ENCODE assay signal across 1 cellular context in the genomic region with DNA sequence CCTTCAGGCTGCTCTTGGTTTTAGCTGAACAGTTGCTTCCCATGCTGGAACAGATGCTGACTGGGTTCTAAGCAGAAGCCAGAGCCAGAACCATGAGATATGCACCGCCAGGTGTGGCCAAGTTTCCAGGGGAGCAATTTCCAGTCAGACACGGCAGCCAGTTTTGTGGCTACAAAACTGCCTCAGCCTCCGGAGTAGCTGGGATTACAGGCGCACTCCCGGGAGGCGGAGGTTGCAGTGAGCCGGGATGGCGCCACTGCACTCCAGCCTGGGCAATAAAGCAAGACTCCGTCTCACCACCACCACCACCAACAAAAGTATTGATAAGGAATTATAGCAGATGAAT.
TF ChIP-seq lines count a peak whose summit lies in the region.

No MANE protein-coding gene starts in this region.

TF ChIP-seq in GM12878, 131 proteins besides CTCF, POLR2A, EP300 and RAD21:
- TF ChIP-seq ZBTB40 (IDR thresholded peaks at IDR 0.05; ENCODE audit: borderline replicate concordance): no peak
- TF ChIP-seq JUND (IDR thresholded peaks at IDR 0.05; ENCODE audit: low read depth, low read length): no peak
- TF ChIP-seq CBX3 (IDR thresholded peaks at IDR 0.05; ENCODE audit: borderline replicate concordance, low read depth): no peak
- no peak for TF ChIP-seq RFX5 (IDR thresholded peaks at IDR 0.05; ENCODE audit: low read depth, low read length)
- TF ChIP-seq NFXL1 (IDR thresholded peaks at IDR 0.05; ENCODE audit: borderline replicate concordance): no peak
- TF ChIP-seq, protein P1, sequence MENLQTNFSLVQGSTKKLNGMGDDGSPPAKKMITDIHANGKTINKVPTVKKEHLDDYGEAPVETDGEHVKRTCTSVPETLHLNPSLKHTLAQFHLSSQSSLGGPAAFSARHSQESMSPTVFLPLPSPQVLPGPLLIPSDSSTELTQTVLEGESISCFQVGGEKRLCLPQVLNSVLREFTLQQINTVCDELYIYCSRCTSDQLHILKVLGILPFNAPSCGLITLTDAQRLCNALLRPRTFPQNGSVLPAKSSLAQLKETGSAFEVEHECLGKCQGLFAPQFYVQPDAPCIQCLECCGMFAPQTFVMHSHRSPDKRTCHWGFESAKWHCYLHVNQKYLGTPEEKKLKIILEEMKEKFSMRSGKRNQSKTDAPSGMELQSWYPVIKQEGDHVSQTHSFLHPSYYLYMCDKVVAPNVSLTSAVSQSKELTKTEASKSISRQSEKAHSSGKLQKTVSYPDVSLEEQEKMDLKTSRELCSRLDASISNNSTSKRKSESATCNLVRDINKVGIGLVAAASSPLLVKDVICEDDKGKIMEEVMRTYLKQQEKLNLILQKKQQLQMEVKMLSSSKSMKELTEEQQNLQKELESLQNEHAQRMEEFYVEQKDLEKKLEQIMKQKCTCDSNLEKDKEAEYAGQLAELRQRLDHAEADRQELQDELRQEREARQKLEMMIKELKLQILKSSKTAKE (IDR thresholded peaks at IDR 0.05; ENCODE audit: low read depth, poor library complexity, severe bottlenecking): no peak
- TF ChIP-seq PAX5 (IDR thresholded peaks at IDR 0.05; ENCODE audit: borderline replicate concordance, low read depth, low read length): no peak
- TF ChIP-seq, protein P2, sequence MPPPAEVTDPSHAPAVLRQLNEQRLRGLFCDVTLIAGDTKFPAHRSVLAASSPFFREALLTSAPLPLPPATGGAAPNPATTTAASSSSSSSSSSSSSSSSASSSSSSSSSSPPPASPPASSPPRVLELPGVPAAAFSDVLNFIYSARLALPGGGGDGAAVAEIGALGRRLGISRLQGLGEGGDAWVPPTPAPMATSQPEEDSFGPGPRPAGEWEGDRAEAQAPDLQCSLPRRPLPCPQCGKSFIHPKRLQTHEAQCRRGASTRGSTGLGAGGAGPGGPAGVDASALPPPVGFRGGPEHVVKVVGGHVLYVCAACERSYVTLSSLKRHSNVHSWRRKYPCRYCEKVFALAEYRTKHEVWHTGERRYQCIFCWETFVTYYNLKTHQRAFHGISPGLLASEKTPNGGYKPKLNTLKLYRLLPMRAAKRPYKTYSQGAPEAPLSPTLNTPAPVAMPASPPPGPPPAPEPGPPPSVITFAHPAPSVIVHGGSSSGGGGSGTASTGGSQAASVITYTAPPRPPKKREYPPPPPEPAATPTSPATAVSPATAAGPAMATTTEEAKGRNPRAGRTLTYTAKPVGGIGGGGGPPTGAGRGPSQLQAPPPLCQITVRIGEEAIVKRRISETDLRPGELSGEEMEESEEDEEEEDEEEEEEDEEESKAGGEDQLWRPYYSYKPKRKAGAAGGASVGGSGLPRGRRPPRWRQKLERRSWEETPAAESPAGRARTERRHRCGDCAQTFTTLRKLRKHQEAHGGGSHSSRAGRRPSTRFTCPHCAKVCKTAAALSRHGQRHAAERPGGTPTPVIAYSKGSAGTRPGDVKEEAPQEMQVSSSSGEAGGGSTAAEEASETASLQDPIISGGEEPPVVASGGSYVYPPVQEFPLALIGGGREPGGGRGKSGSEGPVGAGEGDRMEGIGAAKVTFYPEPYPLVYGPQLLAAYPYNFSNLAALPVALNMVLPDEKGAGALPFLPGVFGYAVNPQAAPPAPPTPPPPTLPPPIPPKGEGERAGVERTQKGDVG (CRISPR knock-in tag; IDR thresholded peaks at IDR 0.05): no peak
- no peak for TF ChIP-seq ZNF687 (IDR thresholded peaks at IDR 0.05)
- TF ChIP-seq SPI1 (IDR thresholded peaks at IDR 0.05; ENCODE audit: borderline replicate concordance, insufficient read depth, low read depth, low read length): no peak
- no peak for TF ChIP-seq SMARCA5 (IDR thresholded peaks at IDR 0.05)
- no peak for TF ChIP-seq IRF4 (IDR thresholded peaks at IDR 0.05; ENCODE audit: low read depth, low read length)
